11 cellular contexts compared by ENCODE assay signal in genomic region chr4:81963005-81963404, GRCh38.
DNase-seq lines count a peak whose midpoint lies in the region; ATAC-seq and TF ChIP-seq lines count a peak whose summit lies in the region.
"Had no signal": no experiment of that assay in that cellular context is flagged by ENCODE, and none has a peak within 500 bp of the region (broad histone marks: within the 10 kb centered on the region; RNA-seq: fewer than 3 reads in every experiment).

No MANE protein-coding gene starts in this region.

- no peak overlapping the region for H2BK5ac ChIP-seq in neuronal stem cell (ENCODE audit: low read length)

- intact Hi-C loops in OCI-LY7 (cut with micrococcal nuclease; ENCODE audit: unreplicated experiment), result no loop called here
- intact Hi-C loops in heart left ventricle (cut with DNase I), result no loop called here

- H2BK120ac ChIP-seq in neuronal stem cell (ENCODE audit: low read depth, low read length), result no peak overlapping the region

- no peaks in the 10 kb centered on the region for H3K27me3 ChIP-seq in endodermal cell (ENCODE audit: control insufficient read depth, insufficient read depth, low read length, poor library complexity, severe bottlenecking)
- no peaks in the 10 kb centered on the region for H3K27me3 ChIP-seq in neuronal stem cell (ENCODE audit: control insufficient read depth in 3 of 3, insufficient read depth in 3 of 3, low read depth in 1 of 3, low read length in 3 of 3)
- H3K27me3 ChIP-seq in heart left ventricle, result no peaks in the 10 kb centered on the region
- H3K27me3 ChIP-seq: BLaER1 treated with 17β-estradiol and CSF1 and Interleukin-3, amounts not matched to agents 10 nM and 100 nM had no signal

- no peak overlapping the region for H3K27ac Mint-ChIP-seq in endodermal cell
- H3K27ac Mint-ChIP-seq: CD4-positive, CD25-positive, alpha-beta regulatory T cell had no signal

- H3K18ac ChIP-seq in neuronal stem cell (ENCODE audit: low read length), result no peak overlapping the region

- peak; percentile 15 for DNase-seq in ELF-1 (ENCODE audit: low read depth, low spot score)
- DNase-seq in OCI-LY7 (ENCODE audit: low spot score), result no peak
- no peak for DNase-seq in endodermal cell
- no peak for DNase-seq in neuronal stem cell (ENCODE audit: low spot score)
- DNase-seq in heart left ventricle, result no peak
- DNase-seq in KBM-7, result no peak
- no peak for DNase-seq in anterior cingulate cortex (lab: John Stamatoyannopoulos, UW)
- DNase-seq: ACHN; CD4-positive, CD25-positive, alpha-beta regulatory T cell; DMS79 had no signal

- POLR2A ChIA-PET in OCI-LY7 (lab: Charles Lee), result interaction anchor here (1.4 to 4.1 kb wide), 2 partner anchors 9 to 21 kb away, joined by 5 to 26 read pairs; no protein-coding TSS in a partner anchor

- no peaks in the 10 kb centered on the region for H3K9me2 ChIP-seq in OCI-LY7 (ENCODE audit: insufficient read depth, low read length)

- no peak for ATAC-seq in heart left ventricle

- H3K36me3 Mint-ChIP-seq in endodermal cell (ENCODE audit: low read depth), result no peaks in the 10 kb centered on the region
- H3K36me3 Mint-ChIP-seq: CD4-positive, CD25-positive, alpha-beta regulatory T cell had no signal

- no peaks in the 10 kb centered on the region for H3K27me3 Mint-ChIP-seq in endodermal cell (ENCODE audit: insufficient read depth)

- H3K36me3 ChIP-seq in OCI-LY7 (ENCODE audit: insufficient read depth, low read length) (no peaks in the 10 kb centered on the region), endodermal cell (ENCODE audit: control insufficient read depth, insufficient read depth, low read length) (no peaks in the 10 kb centered on the region), neuronal stem cell (replicated peaks in 1 of 2; ENCODE audit: control insufficient read depth in 2 of 2, insufficient read depth in 2 of 2, low read length in 2 of 2) (no peaks in the 10 kb centered on the region), heart left ventricle (no peaks in the 10 kb centered on the region)
- H3K36me3 ChIP-seq: BLaER1 treated with 17β-estradiol and CSF1 and Interleukin-3, amounts not matched to agents 10 nM and 100 nM had no signal

- no peak overlapping the region for H4K8ac ChIP-seq in neuronal stem cell (ENCODE audit: low read depth, low read length)

- no peak overlapping the region for H2AK5ac ChIP-seq in neuronal stem cell (ENCODE audit: low read depth, low read length)

- H2AFZ ChIP-seq in OCI-LY7 (ENCODE audit: low read length), result peak overlapping the region; percentile 17; the same call in 1 of the 2 replicates
- no peak overlapping the region for H2AFZ ChIP-seq in neuronal stem cell (ENCODE audit: low read length)

- H3K4me3 ChIP-seq in OCI-LY7 (ENCODE audit: low read depth, low read length, poor library complexity, severe bottlenecking) (no peak overlapping the region), endodermal cell (ENCODE audit: low read length) (peak overlapping the region; percentile 30), neuronal stem cell (ENCODE audit: low read length in 2 of 2) (no peak overlapping the region), heart left ventricle (no peak overlapping the region)
- H3K4me3 ChIP-seq: BLaER1 treated with 17β-estradiol and CSF1 and Interleukin-3, amounts not matched to agents 10 nM and 100 nM had no signal

- H3K27ac ChIP-seq in OCI-LY7 (ENCODE audit: low read depth, low read length, poor library complexity, severe bottlenecking) (no peak overlapping the region), endodermal cell (ENCODE audit: low read depth, low read length) (no peak overlapping the region), neuronal stem cell (replicated peaks; ENCODE audit: low read length) (peak overlapping the region; percentile 59), heart left ventricle (no peak overlapping the region)
- H3K27ac ChIP-seq: BLaER1 treated with 17β-estradiol and CSF1 and Interleukin-3, amounts not matched to agents 10 nM and 100 nM had no signal

- CTCF ChIA-PET in OCI-LY7 (lab: Charles Lee; ENCODE audit: unreplicated experiment), result no interaction called here

- no peaks in the 10 kb centered on the region for H3K9me3 Mint-ChIP-seq in endodermal cell
- H3K9me3 Mint-ChIP-seq: CD4-positive, CD25-positive, alpha-beta regulatory T cell had no signal

- H3K9ac ChIP-seq in endodermal cell (ENCODE audit: extremely low read depth, low read length, poor library complexity, severe bottlenecking), result no peak overlapping the region
- H3K9ac ChIP-seq in neuronal stem cell (ENCODE audit: low read depth, low read length, poor library complexity), result no peak overlapping the region
- H3K9ac ChIP-seq: BLaER1 treated with 17β-estradiol and CSF1 and Interleukin-3, amounts not matched to agents 10 nM and 100 nM had no signal

- H3K79me1 ChIP-seq in neuronal stem cell (ENCODE audit: low read depth, low read length), result no peaks in the 10 kb centered on the region

- no peaks in the 10 kb centered on the region for H3K79me2 ChIP-seq in OCI-LY7 (ENCODE audit: insufficient read depth, low read depth, low read length)

- H2BK15ac ChIP-seq in neuronal stem cell (ENCODE audit: low read length), result no peak overlapping the region

- in situ Hi-C loops in KBM-7 (cut with MboI; ENCODE audit: low pct_unique_long_range_greater_than_20kb, low sequenced_read_pairs), result no loop called here

- no peaks in the 10 kb centered on the region for H4K20me1 ChIP-seq in OCI-LY7 (ENCODE audit: insufficient read depth, low read length)
- H4K20me1 ChIP-seq: BLaER1 treated with 17β-estradiol and CSF1 and Interleukin-3, amounts not matched to agents 10 nM and 100 nM had no signal

- H3K4me1 ChIP-seq in OCI-LY7 (ENCODE audit: insufficient read depth, low read length, poor library complexity, severe bottlenecking), result peaks cover 33% of the 10 kb centered on the region
- peaks cover 19% of the 10 kb centered on the region for H3K4me1 ChIP-seq in endodermal cell (ENCODE audit: control insufficient read depth, insufficient read depth, low read length)
- H3K4me1 ChIP-seq in neuronal stem cell (ENCODE audit: control insufficient read depth in 2 of 2, insufficient read depth in 1 of 2, low read depth in 1 of 2, low read length in 2 of 2), result peaks cover 0 to 15% of the 10 kb centered on the region in 2 donors
- no peaks in the 10 kb centered on the region for H3K4me1 ChIP-seq in heart left ventricle

- H3K4me2 ChIP-seq in OCI-LY7 (ENCODE audit: low read length) (no peak overlapping the region), neuronal stem cell (ENCODE audit: insufficient read depth, low read length, poor library complexity, severe bottlenecking) (no peak overlapping the region)
- H3K4me2 ChIP-seq: BLaER1 treated with 17β-estradiol and CSF1 and Interleukin-3, amounts not matched to agents 10 nM and 100 nM had no signal

- no peaks in the 10 kb centered on the region for H3K9me3 ChIP-seq in OCI-LY7 (ENCODE audit: low read length)
- H3K9me3 ChIP-seq in endodermal cell (ENCODE audit: control insufficient read depth, low read length), result no peaks in the 10 kb centered on the region
- no peaks in the 10 kb centered on the region for H3K9me3 ChIP-seq in neuronal stem cell (replicated peaks in 1 of 2; ENCODE audit: control insufficient read depth in 2 of 2, insufficient read depth in 1 of 2, low read depth in 1 of 2, low read length in 2 of 2)
- no peaks in the 10 kb centered on the region for H3K9me3 ChIP-seq in heart left ventricle
- H3K9me3 ChIP-seq: BLaER1 treated with 17β-estradiol and CSF1 and Interleukin-3, amounts not matched to agents 10 nM and 100 nM had no signal

- TF ChIP-seq CTCF in OCI-LY7 (conservative IDR thresholded peaks at IDR 0.05; ENCODE audit: low read length) (no peak), endodermal cell (conservative IDR thresholded peaks at IDR 0.05) (no peak), heart left ventricle (IDR thresholded peaks at IDR 0.05) (no peak)

- no peak overlapping the region for H2BK12ac ChIP-seq in neuronal stem cell (ENCODE audit: low read length)

- no peak overlapping the region for H3K4ac ChIP-seq in neuronal stem cell (ENCODE audit: low read length)

- H4K91ac ChIP-seq in neuronal stem cell (ENCODE audit: low read depth, low read length, poor library complexity), result no peak overlapping the region

- BruUV-seq in OCI-LY7 (replicated peaks; lab: Mats Ljungman, UMichigan), result no TSS peak

- peaks cover 54% of the 10 kb centered on the region for H3K4me1 Mint-ChIP-seq in endodermal cell

- H3K23ac ChIP-seq in neuronal stem cell (ENCODE audit: low read depth, low read length, poor library complexity), result no peak overlapping the region

- H3K14ac ChIP-seq in neuronal stem cell (ENCODE audit: low read length), result no peak overlapping the region

- TF ChIP-seq POLR2A in heart left ventricle (IDR thresholded peaks at IDR 0.05), result no peak

- H3K4me3 Mint-ChIP-seq in endodermal cell, result no peak overlapping the region
- H3K4me3 Mint-ChIP-seq: CD4-positive, CD25-positive, alpha-beta regulatory T cell had no signal
